In the genomic region with DNA sequence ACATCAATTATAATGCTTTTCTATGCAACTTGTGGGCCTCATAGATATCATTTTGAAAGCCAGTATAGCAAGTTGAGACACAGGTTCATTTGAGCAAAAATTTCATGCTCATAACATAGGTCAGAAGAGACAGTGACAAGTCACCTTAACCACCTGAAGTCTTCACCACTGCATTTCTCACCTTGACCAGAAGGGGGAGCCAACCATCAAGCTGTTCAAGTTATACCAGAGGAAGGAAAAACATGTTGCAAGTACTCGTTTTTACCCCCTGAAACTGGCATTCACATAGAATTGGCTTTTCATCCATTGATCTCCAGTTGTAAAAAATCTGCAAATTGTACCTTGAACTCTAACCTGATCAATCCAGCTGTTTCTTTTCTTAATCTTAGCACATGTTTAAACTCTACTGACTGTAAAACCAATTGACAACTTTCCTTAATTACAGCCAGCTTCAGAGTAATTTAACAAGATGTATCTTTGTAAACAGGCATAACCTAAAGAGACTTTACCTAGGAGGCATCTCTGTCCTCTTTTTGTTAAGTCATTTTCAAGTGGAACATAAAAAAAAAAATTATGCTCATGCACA, we compare ENCODE assay signal across 8 cellular contexts. TPM values are rescaled to one million over a fixed set of nuclear protein-coding genes. Genes with fewer than 3 reads are reported as not detected.
DNase-seq lines count a peak whose midpoint lies in the region; ATAC-seq, FAIRE-seq and TF ChIP-seq lines count a peak whose summit lies in the region.

No MANE protein-coding gene starts in this region.

- H3K4me1 Mint-ChIP-seq in activated T-cell treated with anti-CD3 and anti-CD28 coated beads, Interleukin-2, amount 50 U/mL, for 72 hours (ENCODE audit: low read depth): peaks cover 7% of the 10 kb centered on the region
- H3K4me1 Mint-ChIP-seq in osteocyte (ENCODE audit: unreplicated experiment): peaks cover 3% of the 10 kb centered on the region

- TF ChIP-seq CTCF in Panc1 (IDR thresholded peaks at IDR 0.05): peak; percentile 83
- TF ChIP-seq CTCF in fibroblast of villous mesenchyme (IDR thresholded peaks at IDR 0.05; ENCODE audit: insufficient read depth, low read depth, low read length): peak; percentile 99
- TF ChIP-seq CTCF in osteocyte (IDR thresholded peaks at IDR 0.05): peak; percentile 94
- peak; percentile 78 to 93 (median 88) for TF ChIP-seq CTCF in tibial nerve (IDR thresholded peaks at IDR 0.05)

- H3K36me3 ChIP-seq in Panc1 (ENCODE audit: control insufficient read depth, insufficient read depth, low read length) (no peaks in the 10 kb centered on the region), tibial nerve (no peaks in the 10 kb centered on the region)

- FAIRE-seq in HTR-8/SVneo (lab: Jason Lieb, UNC): peak; percentile 92

- 3% methylated on average over 1 of the region's 1 CpG for whole genome bisulfite sequencing in tibial nerve, 2 donors

- no peaks in the 10 kb centered on the region for H3K36me3 Mint-ChIP-seq in activated T-cell treated with anti-CD3 and anti-CD28 coated beads, Interleukin-2, amount 50 U/mL, for 72 hours (ENCODE audit: insufficient read depth in 2 of 2)
- H3K36me3 Mint-ChIP-seq in osteocyte (ENCODE audit: unreplicated experiment): no peaks in the 10 kb centered on the region

- POLR2A ChIA-PET in Panc1 (lab: Charles Lee): no interaction called here

- ATAC-seq in GM19463 (IDR thresholded peaks at IDR 0.05; ENCODE audit: unreplicated experiment) (peak; percentile 91), Panc1 (peak; percentile 84)
- peak; percentile 71 to 79 for ATAC-seq in activated T-cell treated with anti-CD3 and anti-CD28 coated beads, Interleukin-2, amount 50 U/mL, for 72 hours (replicated peaks in 1 of 2)

- H3K4me3 Mint-ChIP-seq in activated T-cell treated with anti-CD3 and anti-CD28 coated beads, Interleukin-2, amount 50 U/mL, for 72 hours: no peak overlapping the region
- H3K4me3 Mint-ChIP-seq in osteocyte (ENCODE audit: unreplicated experiment): no peak overlapping the region

- no peak for TF ChIP-seq POLR2A in tibial nerve (IDR thresholded peaks at IDR 0.05)

- DNase-seq in COR-L47 (lab: John Stamatoyannopoulos, UW): peak; percentile 28
- peak; percentile 53 for DNase-seq in HTR-8/SVneo (ENCODE audit: insufficient read length, low spot score)
- DNase-seq in Panc1 (ENCODE audit: low read depth, low spot score): peak; percentile 79
- DNase-seq in activated T-cell treated with anti-CD3 and anti-CD28 coated beads, Interleukin-2, amount 50 U/mL, for 72 hours: peak; percentile 77 to 85
- DNase-seq in fibroblast of villous mesenchyme (ENCODE audit: low read depth): peak; percentile 81
- DNase-seq in osteocyte (ENCODE audit: extremely low spot score, unreplicated experiment): no peak
- DNase-seq in tibial nerve (ENCODE audit: low spot score in 2 of 2): peak; percentile 73 to 89

- no peak for TF ChIP-seq EP300 in tibial nerve (IDR thresholded peaks at IDR 0.05)

- no peaks in the 10 kb centered on the region for H3K27me3 ChIP-seq in Panc1 (ENCODE audit: control insufficient read depth, insufficient read depth, low read length)
- H3K27me3 ChIP-seq in tibial nerve: no peaks in the 10 kb centered on the region

- H3K4me3 ChIP-seq in Panc1 (ENCODE audit: low read depth in 2 of 2, low read length in 2 of 2) (no peak overlapping the region), fibroblast of villous mesenchyme (ENCODE audit: low read depth, low read length) (no peak overlapping the region), tibial nerve (no peak overlapping the region)

- intact Hi-C loops in Panc1 (cut with micrococcal nuclease; ENCODE audit: unreplicated experiment): loop anchor here (5.0 to 10.0 kb wide), 3 partner anchors 304 to 824 kb away; no protein-coding TSS in a partner anchor

- H3K4me1 ChIP-seq in Panc1 (ENCODE audit: control insufficient read depth, insufficient read depth, low read length): no peaks in the 10 kb centered on the region
- peaks cover 0 to 9% (median 3%) of the 10 kb centered on the region in 4 donors for H3K4me1 ChIP-seq in tibial nerve

- in situ Hi-C loops in Panc1 (cut with HindIII; ENCODE audit: low pct_unique_long_range_greater_than_20kb, low sequenced_read_pairs): no loop called here

- H3K9me3 ChIP-seq in Panc1 (ENCODE audit: control insufficient read depth, insufficient read depth, low read depth, low read length) (no peaks in the 10 kb centered on the region), tibial nerve (no peaks in the 10 kb centered on the region)

- H3K27ac Mint-ChIP-seq in activated T-cell treated with anti-CD3 and anti-CD28 coated beads, Interleukin-2, amount 50 U/mL, for 72 hours: no peak overlapping the region
- no peak overlapping the region for H3K27ac Mint-ChIP-seq in osteocyte (ENCODE audit: unreplicated experiment)

- no TSS peak for BruUV-seq in Panc1 (replicated peaks; lab: Mats Ljungman, UMichigan)

- H3K27me3 Mint-ChIP-seq in activated T-cell treated with anti-CD3 and anti-CD28 coated beads, Interleukin-2, amount 50 U/mL, for 72 hours (ENCODE audit: low read depth): no peaks in the 10 kb centered on the region
- no peaks in the 10 kb centered on the region for H3K27me3 Mint-ChIP-seq in osteocyte (ENCODE audit: unreplicated experiment)

- CTCF ChIA-PET in Panc1 (lab: Charles Lee): interaction anchor here (0.5 to 0.7 kb wide), 3 partner anchors 37 to 185 kb away, joined by 3 to 6 read pairs (median 5); no protein-coding TSS in a partner anchor

- H3K27ac ChIP-seq in Panc1 (ENCODE audit: low read length) (no peak overlapping the region), tibial nerve (no peak overlapping the region)

- no peaks in the 10 kb centered on the region for H3K9me3 Mint-ChIP-seq in activated T-cell treated with anti-CD3 and anti-CD28 coated beads, Interleukin-2, amount 50 U/mL, for 72 hours
- H3K9me3 Mint-ChIP-seq in osteocyte (ENCODE audit: unreplicated experiment): no peaks in the 10 kb centered on the region

RNA-seq across cellular contexts. Expression of a gene that starts 1.4 kb away (rescaled TPM):
- not detected for total RNA-seq in Panc1 (2021; ENCODE audit: unreplicated experiment)
- polyA plus RNA-seq in Panc1 (2012; ENCODE audit: insufficient read length): not detected
- total RNA-seq in activated T-cell treated with anti-CD3 and anti-CD28 coated beads, Interleukin-2, amount 50 U/mL, for 72 hours: not detected
- not detected in 2 replicates for total RNA-seq in fibroblast of villous mesenchyme
- total RNA-seq in osteocyte: not detected in 2 replicates
- total RNA-seq in tibial nerve: not detected

RNA-seq across cellular contexts. Expression of a gene that starts 36.2 kb away (rescaled TPM):
- total RNA-seq in Panc1 (2021; ENCODE audit: unreplicated experiment) (41.5 TPM), fibroblast of villous mesenchyme (53.1 and 89.4 TPM in 2 replicates), osteocyte (116 and 121 TPM in 2 replicates), tibial nerve (100 to 1,000 TPM; 113 to 153 (median 133) TPM)
- 52.8 TPM for polyA plus RNA-seq in Panc1 (2012; ENCODE audit: insufficient read length)
- total RNA-seq in activated T-cell treated with anti-CD3 and anti-CD28 coated beads, Interleukin-2, amount 50 U/mL, for 72 hours: 100 to 1,000 TPM in 1 of 2 donors, 10 to 100 TPM in 1; 93.1 to 106 TPM

RNA-seq across cellular contexts. Expression of a gene that starts 40.8 kb away (rescaled TPM):
- total RNA-seq in Panc1 (2021; ENCODE audit: unreplicated experiment): 47.1 TPM
- polyA plus RNA-seq in Panc1 (2012; ENCODE audit: insufficient read length): 33.7 TPM
- 10 to 100 TPM; 81.5 to 95.3 TPM for total RNA-seq in activated T-cell treated with anti-CD3 and anti-CD28 coated beads, Interleukin-2, amount 50 U/mL, for 72 hours
- 82.1 and 92.0 TPM in 2 replicates for total RNA-seq in fibroblast of villous mesenchyme
- 75.0 and 78.9 TPM in 2 replicates for total RNA-seq in osteocyte
- total RNA-seq in tibial nerve: 10 to 100 TPM; 22.6 to 80.7 (median 50.8) TPM
